8 cellular contexts compared by ENCODE assay signal in the genomic region with DNA sequence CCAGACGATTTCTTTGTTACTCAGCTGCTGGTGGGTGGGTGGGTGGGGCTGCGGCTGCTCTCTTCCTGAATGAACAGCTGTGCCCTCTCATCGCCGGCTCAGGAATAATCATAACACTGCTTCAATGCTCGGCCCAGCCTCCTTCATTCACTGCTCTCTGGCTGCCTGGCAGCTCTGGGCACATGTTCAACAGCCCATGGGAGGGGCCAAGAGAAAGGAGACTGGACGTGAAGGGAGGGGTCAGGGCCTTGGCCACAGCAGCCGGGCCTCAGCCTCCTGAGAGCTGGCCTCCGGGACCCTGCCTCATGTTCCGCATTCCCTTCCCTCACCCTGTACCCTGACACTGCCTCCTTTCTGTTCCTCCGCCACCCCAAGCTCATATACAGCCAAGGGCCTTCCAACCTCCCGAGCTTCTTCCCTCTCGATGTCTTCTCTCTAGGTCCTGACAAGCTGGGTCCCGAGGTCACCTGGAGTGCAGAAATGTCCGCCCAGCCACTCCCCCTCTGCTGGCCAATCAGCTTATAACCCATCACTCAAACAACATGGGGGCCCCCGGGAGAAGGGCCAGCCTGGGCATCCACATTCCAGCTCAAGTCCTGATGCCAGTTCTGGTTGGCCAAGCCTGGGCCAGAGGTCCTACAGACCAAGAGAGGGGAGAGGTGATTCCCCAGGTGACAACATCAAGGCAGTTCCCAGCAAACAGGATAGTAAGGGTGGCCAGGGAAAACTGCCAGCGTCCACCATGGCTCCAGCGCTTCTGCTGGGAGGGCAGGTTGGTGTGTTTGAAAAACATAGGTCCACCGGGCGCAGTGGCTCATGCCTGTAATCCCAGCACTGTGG. TPM values are rescaled to one million over a fixed set of nuclear protein-coding genes. Genes with fewer than 3 reads are reported as not detected.
A peak's percentile ranks its signal among the peaks of the same experiment; 100 is the strongest.
DNase-seq lines count a peak whose midpoint lies in the region; ATAC-seq and TF ChIP-seq lines count a peak whose summit lies in the region.

No MANE protein-coding gene starts in this region.

- intact Hi-C loops in posterior vena cava (cut with DNase I): no loop called here

- POLR2A ChIA-PET in HEK293T (lab: Yijun Ruan, JAX): interaction anchor here (1.5 to 2.2 kb wide), 3 partner anchors 17 to 63 kb away, joined by 3 to 14 read pairs (median 6); partner anchors contain the start of genes DESI1, PMM1 and XRCC6

- peak; percentile 91 for DNase-seq in H4 (ENCODE audit: low spot score)
- peak; percentile 71 for DNase-seq in RPMI8226
- peak; percentile 93 for DNase-seq in fibroblast of villous mesenchyme (ENCODE audit: low read depth)
- DNase-seq in posterior vena cava (ENCODE audit: low spot score): peak; percentile 90
- DNase-seq in HEK293T (ENCODE audit: extremely low spot score): no peak

- ATAC-seq in GM21381 (IDR thresholded peaks at IDR 0.05; ENCODE audit: unreplicated experiment) (no peak), GM21737 (IDR thresholded peaks at IDR 0.05; ENCODE audit: unreplicated experiment) (no peak), HG03460 (IDR thresholded peaks at IDR 0.05; ENCODE audit: unreplicated experiment) (no peak)

- no peak for TF ChIP-seq CTCF in fibroblast of villous mesenchyme (IDR thresholded peaks at IDR 0.05; ENCODE audit: insufficient read depth, low read depth, low read length)

- H3K4me3 ChIP-seq in fibroblast of villous mesenchyme (ENCODE audit: low read depth, low read length): peak overlapping the region; percentile 23

- CTCF ChIA-PET in HEK293T (lab: Yijun Ruan, JAX): interaction anchor here (0.7 to 1.3 kb wide), 2 partner anchors 12 to 14 kb away, joined by 4 read pairs; partner anchors contain the start of gene POLR3H

TF ChIP-seq in HEK293T, 16 proteins besides CTCF, POLR2A, EP300 and RAD21:
- TF ChIP-seq, protein P1, sequence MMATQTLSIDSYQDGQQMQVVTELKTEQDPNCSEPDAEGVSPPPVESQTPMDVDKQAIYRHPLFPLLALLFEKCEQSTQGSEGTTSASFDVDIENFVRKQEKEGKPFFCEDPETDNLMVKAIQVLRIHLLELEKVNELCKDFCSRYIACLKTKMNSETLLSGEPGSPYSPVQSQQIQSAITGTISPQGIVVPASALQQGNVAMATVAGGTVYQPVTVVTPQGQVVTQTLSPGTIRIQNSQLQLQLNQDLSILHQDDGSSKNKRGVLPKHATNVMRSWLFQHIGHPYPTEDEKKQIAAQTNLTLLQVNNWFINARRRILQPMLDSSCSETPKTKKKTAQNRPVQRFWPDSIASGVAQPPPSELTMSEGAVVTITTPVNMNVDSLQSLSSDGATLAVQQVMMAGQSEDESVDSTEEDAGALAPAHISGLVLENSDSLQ (IDR thresholded peaks at IDR 0.05): no peak
- TF ChIP-seq TARDBP (IDR thresholded peaks at IDR 0.05) (no peak), BHLHE40 (IDR thresholded peaks at IDR 0.05; ENCODE audit: borderline replicate concordance) (no peak), SP1 (IDR thresholded peaks at IDR 0.05) (no peak), SUZ12 (IDR thresholded peaks at IDR 0.05) (no peak), FOXK2 (IDR thresholded peaks at IDR 0.05) (no peak), CTBP1 (IDR thresholded peaks at IDR 0.05; ENCODE audit: borderline replicate concordance) (no peak), ELF4 (IDR thresholded peaks at IDR 0.05) (no peak), ZNF384 (IDR thresholded peaks at IDR 0.05) (no peak), ARNT (IDR thresholded peaks at IDR 0.05) (no peak), FOXA1 (IDR thresholded peaks at IDR 0.05) (no peak), LEF1 (IDR thresholded peaks at IDR 0.05; ENCODE audit: borderline replicate concordance) (no peak), HDGF (IDR thresholded peaks at IDR 0.05; ENCODE audit: borderline replicate concordance) (no peak), L3MBTL2 (conservative IDR thresholded peaks at IDR 0.05) (no peak), NFRKB (IDR thresholded peaks at IDR 0.05) (no peak), FOXM1 (IDR thresholded peaks at IDR 0.05; ENCODE audit: borderline replicate concordance) (no peak)

RNA-seq across cellular contexts. Expression of gene CSDC2, which starts 3.2 kb away (rescaled TPM):
- 0.14 TPM in 1 of 2 replicates, not detected in the other for total RNA-seq in H4 (2014; rRNA removed; shearing (Covaris generic))
- total RNA-seq in fibroblast of villous mesenchyme (1.9 and 2.2 TPM in 2 replicates), posterior vena cava (10 to 100 TPM; 11.5 to 27.0 TPM)

RNA-seq across cellular contexts. Expression of gene POLR3H, which starts 13.4 kb away (rescaled TPM):
- 22.8 and 23.1 TPM in 2 replicates for total RNA-seq in H4 (2014; rRNA removed; shearing (Covaris generic))
- total RNA-seq in fibroblast of villous mesenchyme (24.8 and 28.1 TPM in 2 replicates), posterior vena cava (10 to 100 TPM; 29.9 to 35.4 TPM)

RNA-seq across cellular contexts. Expression of gene PMM1, which starts 32.0 kb away (rescaled TPM):
- total RNA-seq in H4 (2014; rRNA removed; shearing (Covaris generic)): 4.2 and 17.5 TPM in 2 replicates
- 13.8 and 21.6 TPM in 2 replicates for total RNA-seq in fibroblast of villous mesenchyme
- total RNA-seq in posterior vena cava: 10 to 100 TPM; 17.9 to 18.8 TPM
